In genomic region chr12:92431146-92431545, GRCh38 we compare ENCODE assay signal across 12 cellular contexts.
A peak's percentile ranks its signal among the peaks of the same experiment; 100 is the strongest.
DNase-seq lines count a peak whose midpoint lies in the region; ATAC-seq and TF ChIP-seq lines count a peak whose summit lies in the region.
"Had no signal": no experiment of that assay in that cellular context is flagged by ENCODE, and none has a peak within 500 bp of the region (broad histone marks: within the 10 kb centered on the region; RNA-seq: fewer than 3 reads in every experiment).

No MANE protein-coding gene starts in this region.

- POLR2A ChIA-PET in activated B cell treated with CpG ODN at 0.5 μM for 24 hours (lab: Charles Lee): interaction anchor here (0.7 to 4.8 kb wide), 9 partner anchors 14 to 285 kb away, joined by 3 to 56 read pairs (median 4); partner anchors contain the start of gene BTG1

- TF ChIP-seq POLR2A in heart left ventricle (IDR thresholded peaks at IDR 0.05): no peak

- 64 to 80% (median 72%) methylated on average over 5 of the region's 5 CpGs for WGBS in heart left ventricle, 4 donors

- CTCF ChIA-PET in activated B cell treated with CpG ODN at 0.5 μM for 24 hours (lab: Charles Lee): interaction anchor here (0.6 to 1.0 kb wide), 4 partner anchors 14 to 140 kb away, joined by 3 to 4 read pairs (median 3); no protein-coding TSS in a partner anchor

- intact Hi-C loops in heart left ventricle (cut with DNase I): no loop called here
- intact Hi-C loops in activated B cell treated with CpG ODN at 0.5 μM for 24 hours (cut with micrococcal nuclease): loop anchor here (1.0 kb wide), 1 partner anchor 139 kb away; no protein-coding TSS in a partner anchor

- DNase-seq in heart left ventricle: peak in 2 of 5 donors; percentile 28 to 52
- DNase-seq in right atrium auricular region (ENCODE audit: low spot score): no peak
- peak; percentile 27 for DNase-seq in activated B cell treated with CpG ODN at 0.5 μM for 24 hours
- peak in 1 of 2 donors; percentile 19 for DNase-seq in stimulated activated naive CD8-positive, alpha-beta T cell treated with anti-CD3 and anti-CD28 coated beads, Interleukin-15, amount 100 ng/mL, for 72 hours
- no peak for DNase-seq in NCI-H1048 (lab: John Stamatoyannopoulos, UW)
- DNase-seq in NCI-H2081 treated with DMSO at 0.1 percent for 48 hours (lab: John Stamatoyannopoulos, UW): no peak
- DNase-seq: activated naive CD4-positive, alpha-beta T cell treated with anti-CD3 and anti-CD28 coated beads, Interleukin-2, amount 50 U/mL, for 16 hours had no signal

- H3K4me1 ChIP-seq in heart left ventricle (peaks cover 0 to 18% (median 0%) of the 10 kb centered on the region in 12 donors), right atrium auricular region (no peaks in the 10 kb centered on the region)

- no peak for TF ChIP-seq CTCF in heart left ventricle (IDR thresholded peaks at IDR 0.05)
- TF ChIP-seq CTCF in right atrium auricular region (IDR thresholded peaks at IDR 0.05): no peak
- TF ChIP-seq CTCF in activated B cell treated with CpG ODN at 0.5 μM for 24 hours (IDR thresholded peaks at IDR 0.05): no peak

- H3K27ac Mint-ChIP-seq in activated B cell treated with CpG ODN at 0.5 μM for 24 hours: peak overlapping the region; percentile 94
- H3K27ac Mint-ChIP-seq in stimulated activated naive CD8-positive, alpha-beta T cell treated with anti-CD3 and anti-CD28 coated beads, Interleukin-15, amount 100 ng/mL, for 72 hours: no peak overlapping the region
- H3K27ac Mint-ChIP-seq: nephron had no signal

- H3K27ac ChIP-seq in heart left ventricle (no peak overlapping the region), right atrium auricular region (no peak overlapping the region)
- H3K27ac ChIP-seq: C4-2B had no signal

- H3K36me3 Mint-ChIP-seq in activated B cell treated with CpG ODN at 0.5 μM for 24 hours (ENCODE audit: low read depth): peaks cover 3% of the 10 kb centered on the region

- H3K4me1 Mint-ChIP-seq in activated B cell treated with CpG ODN at 0.5 μM for 24 hours: peaks cover 80% of the 10 kb centered on the region
- peaks cover 50% of the 10 kb centered on the region for H3K4me1 Mint-ChIP-seq in stimulated activated naive CD8-positive, alpha-beta T cell treated with anti-CD3 and anti-CD28 coated beads, Interleukin-15, amount 100 ng/mL, for 72 hours
- H3K4me1 Mint-ChIP-seq: nephron had no signal

- H3K9me3 Mint-ChIP-seq in activated B cell treated with CpG ODN at 0.5 μM for 24 hours: peaks cover 14% of the 10 kb centered on the region
- peaks cover 15 to 19% of the 10 kb centered on the region in 2 donors for H3K9me3 Mint-ChIP-seq in stimulated activated naive CD8-positive, alpha-beta T cell treated with anti-CD3 and anti-CD28 coated beads, Interleukin-15, amount 100 ng/mL, for 72 hours
- H3K9me3 Mint-ChIP-seq: nephron had no signal

- peak in 3 of 4 donors; percentile 26 to 41 (median 37) for ATAC-seq in heart left ventricle
- ATAC-seq in HG02938 (IDR thresholded peaks at IDR 0.05; ENCODE audit: unreplicated experiment): peak; percentile 50
- ATAC-seq in activated B cell treated with CpG ODN at 0.5 μM for 24 hours (ENCODE audit: low read depth): peak; percentile 60
- peak; percentile 63 for ATAC-seq in stimulated activated naive CD8-positive, alpha-beta T cell treated with anti-CD3 and anti-CD28 coated beads, Interleukin-15, amount 100 ng/mL, for 72 hours
- no peak for ATAC-seq in HG03095 (IDR thresholded peaks at IDR 0.05; ENCODE audit: unreplicated experiment)
- ATAC-seq: Panc1 had no signal

- no peaks in the 10 kb centered on the region for H3K27me3 ChIP-seq in heart left ventricle
- no peaks in the 10 kb centered on the region for H3K27me3 ChIP-seq in right atrium auricular region

- no peaks in the 10 kb centered on the region for H3K36me3 ChIP-seq in heart left ventricle
- H3K36me3 ChIP-seq in right atrium auricular region: no peaks in the 10 kb centered on the region

- no peaks in the 10 kb centered on the region for H3K27me3 Mint-ChIP-seq in activated B cell treated with CpG ODN at 0.5 μM for 24 hours
- no peaks in the 10 kb centered on the region for H3K27me3 Mint-ChIP-seq in stimulated activated naive CD8-positive, alpha-beta T cell treated with anti-CD3 and anti-CD28 coated beads, Interleukin-15, amount 100 ng/mL, for 72 hours

- no peak overlapping the region for H3K4me3 Mint-ChIP-seq in activated B cell treated with CpG ODN at 0.5 μM for 24 hours
- no peak overlapping the region for H3K4me3 Mint-ChIP-seq in stimulated activated naive CD8-positive, alpha-beta T cell treated with anti-CD3 and anti-CD28 coated beads, Interleukin-15, amount 100 ng/mL, for 72 hours
- H3K4me3 Mint-ChIP-seq: nephron had no signal

- H3K4me3 ChIP-seq in heart left ventricle (no peak overlapping the region), right atrium auricular region (no peak overlapping the region)

- H3K9me3 ChIP-seq in heart left ventricle (no peaks in the 10 kb centered on the region), right atrium auricular region (peaks cover 0 to 3% of the 10 kb centered on the region in 2 donors)
